24 cellular contexts compared by ENCODE assay signal in genomic region chr3:129692743-129693142, GRCh38.
"Had no signal": no experiment of that assay in that cellular context is flagged by ENCODE, and none has a peak within 500 bp of the region (broad histone marks: within the 10 kb centered on the region; RNA-seq: fewer than 3 reads in every experiment).

No MANE protein-coding gene starts in this region.

- H3K9me3 ChIP-seq: right atrium auricular region, testis, thyroid gland, transverse colon, upper lobe of left lung, vagina had no signal

- H3K4me3 ChIP-seq: left lung, lung, right atrium auricular region, skin epidermis, stomach, testis, thyroid gland, transverse colon, upper lobe of left lung, vagina had no signal

- H3K27me3 ChIP-seq: left lung, right atrium auricular region, stomach, testis, thyroid gland, transverse colon, upper lobe of left lung, vagina had no signal

- H3K9ac ChIP-seq: parathyroid adenoma had no signal

- ATAC-seq: left colon; left lung; naive thymus-derived CD8-positive, alpha-beta T cell; sciatic nerve; stimulated activated naive B cell treated with anti-CD40 and anti-IgM and Interleukin-4, amounts not matched to agents 10 μg/mL and 1 μg/mL and 100 μg/mL, for 72 hours; stimulated activated naive CD8-positive, alpha-beta T cell treated with anti-CD3 and anti-CD28 coated beads, Interleukin-15, Interleukin-2, amounts not matched to agents 100 U/mL and 50 U/mL, for 24 hours had no signal

- H3K27ac ChIP-seq: left lung, parathyroid adenoma, right atrium auricular region, stomach, testis, thyroid gland, transverse colon, upper lobe of left lung, vagina had no signal

- H3K36me3 ChIP-seq: left lung, right atrium auricular region, stomach, thyroid gland, upper lobe of left lung, vagina had no signal

- H2AFZ ChIP-seq: parathyroid adenoma had no signal

- FAIRE-seq: kidney had no signal

- DNase-seq: hippocampal formation; kidney; left colon; left lung; mesenchymal stem cell; naive thymus-derived CD8-positive, alpha-beta T cell; nucleus accumbens; stimulated activated CD4-positive, alpha-beta T cell treated with anti-CD3 and anti-CD28 coated beads, Interleukin-12 subunit alpha, Interleukin-12 subunit beta, amount 100 ng/mL, for 4 hours; stimulated activated CD4-positive, alpha-beta T cell treated with anti-CD3 and anti-CD28 coated beads, Interleukin-15, amount 100 ng/mL, for 24 hours; stimulated activated CD4-positive, alpha-beta T cell treated with anti-CD3 and anti-CD28 coated beads, Interleukin-2, amount 100 ng/mL, for 24 hours; stimulated activated CD4-positive, alpha-beta T cell treated with anti-CD3 and anti-CD28 coated beads, Interleukin-4, amount 100 ng/mL, for 1 hour; stimulated activated naive B cell treated with anti-CD40 and anti-IgM and Interleukin-4, amounts not matched to agents 10 μg/mL and 1 μg/mL and 100 μg/mL, for 72 hours; stimulated activated naive CD8-positive, alpha-beta T cell treated with anti-CD3 and anti-CD28 coated beads, Interleukin-15, Interleukin-2, amounts not matched to agents 100 U/mL and 50 U/mL, for 24 hours; stomach; testis; thyroid gland; transverse colon; upper lobe of left lung had no signal
